ENCODE assay signal across 10 cellular contexts in genomic region chr22:41023299-41023623, GRCh38.
DNase-seq lines count a peak whose midpoint lies in the region; ATAC-seq and TF ChIP-seq lines count a peak whose summit lies in the region.
"Had no signal": no experiment of that assay in that cellular context is flagged by ENCODE, and none has a peak within 500 bp of the region (broad histone marks: within the 10 kb centered on the region; RNA-seq: fewer than 3 reads in every experiment).

No MANE protein-coding gene starts in this region.

- no peak for TF ChIP-seq EP300 in transverse colon (IDR thresholded peaks at IDR 0.05; ENCODE audit: low read depth)

- WGBS in heart left ventricle, 4 donors: 93 to 97% (median 95%) methylated on average over 5 of the region's 5 CpGs
- 93 to 94% methylated on average over 5 of the region's 5 CpGs for WGBS in transverse colon (ENCODE audit: low coverage in 1 of 2), 2 donors

- H3K4me3 ChIP-seq in heart left ventricle (peak overlapping the region in 2 of 12 donors; percentile 82 to 84), transverse colon (no peak overlapping the region)

- CTCF ChIA-PET in activated CD8-positive, alpha-beta T cell treated with anti-CD3 and anti-CD28 coated beads for 36 hours (lab: Charles Lee): interaction anchor here (0.9 to 1.1 kb wide), 4 partner anchors 60 to 214 kb away, joined by 3 read pairs; no protein-coding TSS in a partner anchor

- intact Hi-C loops in heart left ventricle (cut with DNase I) (loop anchor here in 9 of 10 donors (2.0 to 10.0 kb wide), 6 partner anchors 26 to 502 kb away; partner anchors contain the start of genes RBX1 (in 6 of the 9) and EP300 (in 1 of the 9)), left ventricle myocardium superior (cut with micrococcal nuclease) (loop anchor here (10.0 kb wide), 1 partner anchor 62 kb away; no protein-coding TSS in a partner anchor), transverse colon (cut with DNase I; ENCODE audit: low total_unique reads) (loop anchor here (1.0 to 5.0 kb wide), 4 partner anchors 26 to 594 kb away; partner anchors contain the start of gene RBX1)
- intact Hi-C loops in activated CD8-positive, alpha-beta T cell treated with anti-CD3 and anti-CD28 coated beads for 36 hours (cut with micrococcal nuclease): loop anchor here (2.0 kb wide), 1 partner anchor 70 kb away; the partner anchor contains the start of gene EP300

- H3K4me3 Mint-ChIP-seq in activated CD8-positive, alpha-beta T cell treated with anti-CD3 and anti-CD28 coated beads for 36 hours: peak overlapping the region; percentile 84
- peak overlapping the region; percentile 71 for H3K4me3 Mint-ChIP-seq in mesothelial cell of epicardium

- no peak for TF ChIP-seq CTCF in heart left ventricle (IDR thresholded peaks at IDR 0.05)
- no peak for TF ChIP-seq CTCF in activated CD8-positive, alpha-beta T cell treated with anti-CD3 and anti-CD28 coated beads for 36 hours (IDR thresholded peaks at IDR 0.05)
- TF ChIP-seq CTCF in mesothelial cell of epicardium (IDR thresholded peaks at IDR 0.05; ENCODE audit: unreplicated experiment): no peak
- no peak for TF ChIP-seq CTCF in transverse colon (IDR thresholded peaks at IDR 0.05)

- DNase-seq in heart left ventricle (no peak), left ventricle myocardium superior (no peak), mesothelial cell of epicardium (ENCODE audit: low spot score in 2 of 2, unreplicated experiment in 2 of 2) (no peak), transverse colon (no peak), NOMO-1 treated with DMSO at 0.1 percent for 48 hours (lab: John Stamatoyannopoulos, UW; ENCODE audit: unreplicated experiment) (no peak)
- no peak for DNase-seq in activated CD8-positive, alpha-beta T cell treated with anti-CD3 and anti-CD28 coated beads for 36 hours
- DNase-seq: activated CD4-positive, alpha-beta T cell treated with anti-CD3 and anti-CD28 coated beads for 4 hours; stimulated activated naive B cell treated with anti-CD40 and anti-IgM and Interleukin-4, amounts not matched to agents 10 μg/mL and 1 μg/mL and 100 μg/mL, for 72 hours had no signal

- POLR2A ChIA-PET in activated CD8-positive, alpha-beta T cell treated with anti-CD3 and anti-CD28 coated beads for 36 hours (lab: Charles Lee): interaction anchor here (0.6 to 2.8 kb wide), 6 partner anchors 10 to 365 kb away, joined by 3 to 14 read pairs (median 4); partner anchors contain the start of gene RBX1

- peak overlapping the region; percentile 50 for H3K27ac Mint-ChIP-seq in activated CD8-positive, alpha-beta T cell treated with anti-CD3 and anti-CD28 coated beads for 36 hours
- peak overlapping the region; percentile 97 for H3K27ac Mint-ChIP-seq in mesothelial cell of epicardium
- H3K27ac Mint-ChIP-seq: stimulated activated naive B cell treated with anti-CD40 and anti-IgM and Interleukin-4, amounts not matched to agents 10 μg/mL and 1 μg/mL and 100 μg/mL, for 72 hours had no signal

- in situ Hi-C loops in transverse colon (cut with MboI; ENCODE audit: low pct_ligation_motif_present in 1 of 4, low pct_unique_long_range_greater_than_20kb in 1 of 4, low sequenced_read_pairs in 3 of 4): no loop called here

- no peaks in the 10 kb centered on the region for H3K27me3 Mint-ChIP-seq in activated CD8-positive, alpha-beta T cell treated with anti-CD3 and anti-CD28 coated beads for 36 hours
- no peaks in the 10 kb centered on the region for H3K27me3 Mint-ChIP-seq in mesothelial cell of epicardium (ENCODE audit: low read depth)
- H3K27me3 Mint-ChIP-seq: stimulated activated naive B cell treated with anti-CD40 and anti-IgM and Interleukin-4, amounts not matched to agents 10 μg/mL and 1 μg/mL and 100 μg/mL, for 72 hours had no signal

- H3K4me1 ChIP-seq in heart left ventricle: peaks cover 0 to 25% (median 10%) of the 10 kb centered on the region in 12 donors
- peaks cover 0 to 22% (median 10%) of the 10 kb centered on the region in 4 donors for H3K4me1 ChIP-seq in transverse colon

- no peaks in the 10 kb centered on the region for H3K36me3 ChIP-seq in heart left ventricle
- no peaks in the 10 kb centered on the region for H3K36me3 ChIP-seq in transverse colon

- H3K27ac ChIP-seq in heart left ventricle (peak overlapping the region in 8 of 12 donors; percentile 95 to 99 (median 97)), transverse colon (peak overlapping the region; percentile 97 to 100 (median 99))

- ATAC-seq in heart left ventricle (no peak), left ventricle myocardium superior (no peak), GM19397 (IDR thresholded peaks at IDR 0.05; ENCODE audit: unreplicated experiment) (no peak), HG02870 (IDR thresholded peaks at IDR 0.05; ENCODE audit: unreplicated experiment) (no peak)
- no peak for ATAC-seq in activated CD8-positive, alpha-beta T cell treated with anti-CD3 and anti-CD28 coated beads for 36 hours

- H3K9me3 Mint-ChIP-seq in activated CD8-positive, alpha-beta T cell treated with anti-CD3 and anti-CD28 coated beads for 36 hours: no peaks in the 10 kb centered on the region
- H3K9me3 Mint-ChIP-seq in mesothelial cell of epicardium: no peaks in the 10 kb centered on the region
- H3K9me3 Mint-ChIP-seq: stimulated activated naive B cell treated with anti-CD40 and anti-IgM and Interleukin-4, amounts not matched to agents 10 μg/mL and 1 μg/mL and 100 μg/mL, for 72 hours had no signal

- no peaks in the 10 kb centered on the region for H3K36me3 Mint-ChIP-seq in activated CD8-positive, alpha-beta T cell treated with anti-CD3 and anti-CD28 coated beads for 36 hours (ENCODE audit: low read depth)
- peaks cover 3% of the 10 kb centered on the region for H3K36me3 Mint-ChIP-seq in mesothelial cell of epicardium

- no peaks in the 10 kb centered on the region for H3K9me3 ChIP-seq in heart left ventricle
- no peaks in the 10 kb centered on the region for H3K9me3 ChIP-seq in transverse colon

- peaks cover 9% of the 10 kb centered on the region for H3K4me1 Mint-ChIP-seq in activated CD8-positive, alpha-beta T cell treated with anti-CD3 and anti-CD28 coated beads for 36 hours (ENCODE audit: low read depth)
- H3K4me1 Mint-ChIP-seq in mesothelial cell of epicardium: peaks cover 21% of the 10 kb centered on the region

- H3K27me3 ChIP-seq in heart left ventricle: no peaks in the 10 kb centered on the region
- no peaks in the 10 kb centered on the region for H3K27me3 ChIP-seq in transverse colon

- TF ChIP-seq POLR2A in heart left ventricle (IDR thresholded peaks at IDR 0.05) (no peak), transverse colon (IDR thresholded peaks at IDR 0.05) (no peak)
